Comparison of ENCODE assay signal across 8 cellular contexts in the genomic region with DNA sequence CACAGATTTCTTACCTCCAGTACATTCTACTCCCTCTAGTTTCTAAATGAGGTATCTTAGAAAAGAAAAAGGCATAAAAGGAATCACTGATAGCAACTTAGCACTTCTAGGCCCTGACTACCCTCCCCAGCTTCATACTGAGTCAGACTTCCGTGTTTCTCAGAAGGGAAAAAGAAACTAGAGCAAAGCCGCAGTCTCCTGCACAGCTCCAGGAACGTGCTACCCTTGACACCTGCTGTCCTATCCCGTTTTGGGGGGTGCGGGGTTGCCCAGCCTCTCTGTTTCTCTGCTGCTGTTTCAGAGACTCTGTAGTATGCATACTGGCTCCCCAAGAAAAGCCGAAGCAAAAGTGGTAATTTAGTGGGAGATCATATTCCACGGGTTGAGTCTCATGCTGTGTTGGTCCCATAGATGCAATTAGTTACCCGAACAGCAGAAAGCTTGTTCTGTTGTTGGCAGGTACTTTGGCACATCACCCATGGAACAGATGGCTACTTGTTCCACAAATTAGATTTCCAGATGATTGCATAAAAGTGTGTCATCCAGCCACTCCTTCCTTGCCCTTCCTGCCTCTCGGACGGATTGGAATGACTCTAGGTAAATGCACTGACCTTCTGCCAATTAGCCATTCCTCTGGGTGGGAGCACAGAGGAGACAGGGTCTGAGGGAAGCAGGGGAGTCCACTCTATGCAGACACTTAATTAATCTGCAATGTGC.
A peak's percentile ranks its signal among the peaks of the same experiment; 100 is the strongest.
DNase-seq lines count a peak whose midpoint lies in the region; ATAC-seq lines count a peak whose summit lies in the region.

No MANE protein-coding gene starts in this region.

- H3K4me3 ChIP-seq in CD8-positive, alpha-beta memory T cell (ENCODE audit: low read length), result peak overlapping the region; percentile 32

- DNase-seq in CD8-positive, alpha-beta memory T cell, result peak; percentile 11 to 70 (median 53)
- peak; percentile 98 for DNase-seq in NCI-H69 (lab: John Stamatoyannopoulos, UW)
- peak; percentile 71 for DNase-seq in activated T-cell treated with anti-CD3 and anti-CD28 coated beads, Interleukin-2, amount 50 U/mL, for 24 hours
- DNase-seq in stimulated activated CD4-positive, alpha-beta T cell treated with anti-CD3 and anti-CD28 coated beads, Interleukin-12 subunit alpha, Interleukin-12 subunit beta, amount 100 ng/mL, for 48 hours (ENCODE audit: low read depth in 2 of 3, low spot score in 1 of 3), result peak; percentile 20 to 49 (median 38)
- no peak for DNase-seq in middle frontal gyrus (ENCODE audit: extremely low spot score, low spot score)
- DNase-seq in HCEC 1CT, result no peak

- no peaks in the 10 kb centered on the region for H3K27me3 ChIP-seq in CD8-positive, alpha-beta memory T cell (ENCODE audit: insufficient read depth, low read length, poor library complexity, severe bottlenecking)

- no peaks in the 10 kb centered on the region for H3K9me3 ChIP-seq in CD8-positive, alpha-beta memory T cell (ENCODE audit: low read length)

- H3K4me1 Mint-ChIP-seq in CD8-positive, alpha-beta memory T cell, result peaks cover 60 to 73% (median 69%) of the 10 kb centered on the region in 3 donors
- peaks cover 59% of the 10 kb centered on the region for H3K4me1 Mint-ChIP-seq in activated T-cell treated with anti-CD3 and anti-CD28 coated beads, Interleukin-2, amount 50 U/mL, for 24 hours (ENCODE audit: low read depth)

- peak overlapping the region; percentile 87 to 96 (median 94) for H3K27ac Mint-ChIP-seq in CD8-positive, alpha-beta memory T cell
- peak overlapping the region; percentile 49 for H3K27ac Mint-ChIP-seq in activated T-cell treated with anti-CD3 and anti-CD28 coated beads, Interleukin-2, amount 50 U/mL, for 24 hours

- peaks cover 63% of the 10 kb centered on the region for H3K4me1 ChIP-seq in CD8-positive, alpha-beta memory T cell (ENCODE audit: insufficient read depth, low read length)

- peak overlapping the region; percentile 33 to 78 (median 72) for H3K4me3 Mint-ChIP-seq in CD8-positive, alpha-beta memory T cell
- no peak overlapping the region for H3K4me3 Mint-ChIP-seq in activated T-cell treated with anti-CD3 and anti-CD28 coated beads, Interleukin-2, amount 50 U/mL, for 24 hours

- H3K27me3 Mint-ChIP-seq in CD8-positive, alpha-beta memory T cell, result no peaks in the 10 kb centered on the region
- no peaks in the 10 kb centered on the region for H3K27me3 Mint-ChIP-seq in activated T-cell treated with anti-CD3 and anti-CD28 coated beads, Interleukin-2, amount 50 U/mL, for 24 hours

- peaks cover 0 to 14% (median 7%) of the 10 kb centered on the region in 5 donors for H3K9me3 Mint-ChIP-seq in CD8-positive, alpha-beta memory T cell
- H3K9me3 Mint-ChIP-seq in activated T-cell treated with anti-CD3 and anti-CD28 coated beads, Interleukin-2, amount 50 U/mL, for 24 hours, result peaks cover 19% of the 10 kb centered on the region

- H3K36me3 Mint-ChIP-seq in CD8-positive, alpha-beta memory T cell, result peaks cover 1 to 29% (median 2%) of the 10 kb centered on the region in 3 donors
- peaks cover 2% of the 10 kb centered on the region for H3K36me3 Mint-ChIP-seq in activated T-cell treated with anti-CD3 and anti-CD28 coated beads, Interleukin-2, amount 50 U/mL, for 24 hours (ENCODE audit: low read depth)

- H3K27ac ChIP-seq in CD8-positive, alpha-beta memory T cell (ENCODE audit: low read depth, low read length), result no peak overlapping the region

- CTCF ChIA-PET in CD8-positive, alpha-beta memory T cell (lab: Charles Lee), result interaction anchor here (1.5 to 2.3 kb wide), 4 partner anchors 26 to 435 kb away, joined by 3 to 12 read pairs (median 4); no protein-coding TSS in a partner anchor

- POLR2A ChIA-PET in CD8-positive, alpha-beta memory T cell (lab: Charles Lee), result interaction anchor here (1.0 kb wide), 1 partner anchor 10 kb away, joined by 4 read pairs; no protein-coding TSS in a partner anchor

- no peak for ATAC-seq in HG02938 (IDR thresholded peaks at IDR 0.05; ENCODE audit: unreplicated experiment)
- no peak for ATAC-seq in GM18517 (IDR thresholded peaks at IDR 0.05; ENCODE audit: unreplicated experiment)

- H3K36me3 ChIP-seq in CD8-positive, alpha-beta memory T cell (ENCODE audit: insufficient read depth, low read length), result no peaks in the 10 kb centered on the region

Comparison
In these comparisons a context has a peak if more than half of its experiments do, and no peak if none do; other contexts are left out.
1. DNase-seq: peak in CD8-positive, alpha-beta memory T cell (5 of 5), NCI-H69 (single experiment), activated T-cell treated with anti-CD3 and anti-CD28 coated beads, Interleukin-2, amount 50 U/mL, for 24 hours (single experiment) and stimulated activated CD4-positive, alpha-beta T cell treated with anti-CD3 and anti-CD28 coated beads, Interleukin-12 subunit alpha, Interleukin-12 subunit beta, amount 100 ng/mL, for 48 hours (3 of 3); none in middle frontal gyrus (single experiment) and HCEC 1CT (single experiment).